8 cellular contexts compared by ENCODE assay signal in the genomic region with DNA sequence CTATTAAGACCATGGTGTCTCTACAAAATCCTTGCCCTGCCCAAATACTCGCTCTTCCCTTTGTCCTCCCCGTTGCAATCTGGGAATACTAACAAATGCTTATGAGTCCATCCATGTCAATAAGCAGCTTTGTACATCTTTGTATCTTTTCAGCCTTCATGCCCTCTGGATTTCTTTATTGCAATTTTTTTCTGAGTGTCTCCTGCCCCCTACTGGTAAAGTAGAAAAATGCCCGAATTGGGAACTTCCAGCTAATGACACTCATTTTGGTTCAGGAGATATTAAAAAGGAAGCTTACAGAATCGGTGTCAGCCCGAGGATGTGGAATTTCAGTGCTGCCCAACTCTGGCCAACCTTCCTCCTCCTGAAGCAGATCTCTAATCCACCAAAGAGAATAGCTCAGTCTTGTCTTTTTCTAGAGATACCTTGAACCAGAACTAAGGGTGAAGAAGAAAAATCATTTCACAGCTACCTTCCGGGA. TPM values are rescaled to one million over a fixed set of nuclear protein-coding genes. Genes with fewer than 3 reads are reported as not detected.
DNase-seq lines count a peak whose midpoint lies in the region; ATAC-seq, FAIRE-seq and TF ChIP-seq lines count a peak whose summit lies in the region.

No MANE protein-coding gene starts in this region.

- H3K36me3 Mint-ChIP-seq in astrocyte (ENCODE audit: low read depth, unreplicated experiment) = peaks cover 27% of the 10 kb centered on the region

- peak; percentile 42 for DNase-seq in GM20000 (ENCODE audit: low spot score)
- peak; percentile 9 for DNase-seq in NCI-H526 treated with DMSO at 0.1 percent for 48 hours (lab: John Stamatoyannopoulos, UW)
- DNase-seq in astrocyte (ENCODE audit: low read depth) = no peak
- DNase-seq in inferior parietal cortex (ENCODE audit: extremely low spot score) = peak; percentile 84
- no peak for DNase-seq in 8988T

- H3K9ac ChIP-seq in BLaER1 treated with 17β-estradiol and CSF1 and Interleukin-3, amounts not matched to agents 10 nM and 100 nM = no peak overlapping the region
- H3K9ac ChIP-seq in astrocyte (ENCODE audit: low read length) = no peak overlapping the region

- H3K4me2 ChIP-seq in BLaER1 treated with 17β-estradiol and CSF1 and Interleukin-3, amounts not matched to agents 10 nM and 100 nM = peak overlapping the region in 6 of 11 experiments; percentile 8 to 39 (median 12); a peak in 4 of 22 replicates
- H3K4me2 ChIP-seq in astrocyte (ENCODE audit: low read length) = no peak overlapping the region

- no peaks in the 10 kb centered on the region for H3K9me3 Mint-ChIP-seq in astrocyte (ENCODE audit: unreplicated experiment)

- peaks cover 35 to 62% (median 57%) of the 10 kb centered on the region in 10 experiments for H3K4me1 ChIP-seq in BLaER1 treated with 17β-estradiol and CSF1 and Interleukin-3, amounts not matched to agents 10 nM and 100 nM
- H3K4me1 ChIP-seq in astrocyte (ENCODE audit: insufficient read depth, low read length) = peaks cover 12% of the 10 kb centered on the region

- peak overlapping the region; percentile 49 for H3K27ac Mint-ChIP-seq in astrocyte (ENCODE audit: unreplicated experiment)

- no peak overlapping the region for H3K4me3 ChIP-seq in BLaER1 treated with 17β-estradiol and CSF1 and Interleukin-3, amounts not matched to agents 10 nM and 100 nM
- H3K4me3 ChIP-seq in astrocyte (ENCODE audit: insufficient read depth, low read depth, low read length) = no peak overlapping the region

- no peak for ATAC-seq in HG02840 (IDR thresholded peaks at IDR 0.05; ENCODE audit: low FRiP score, unreplicated experiment)

- peaks cover 17% of the 10 kb centered on the region for H3K79me2 ChIP-seq in astrocyte (ENCODE audit: insufficient read depth, low read length)

- H3K9me3 ChIP-seq in BLaER1 treated with 17β-estradiol and CSF1 and Interleukin-3, amounts not matched to agents 10 nM and 100 nM (replicated peaks in 1 of 11) = no peaks in the 10 kb centered on the region
- no peaks in the 10 kb centered on the region for H3K9me3 ChIP-seq in astrocyte (ENCODE audit: insufficient read depth, low read depth, low read length)

- TF ChIP-seq CTCF in GM20000 (IDR thresholded peaks at IDR 0.05; ENCODE audit: extremely low read depth, missing control alignments) (peak; percentile 32), astrocyte (IDR thresholded peaks at IDR 0.05; ENCODE audit: insufficient read depth, low read depth, low read length) (peak; percentile 91)

- FAIRE-seq in astrocyte (lab: Jason Lieb, UNC) = no peak

- H3K4me3 Mint-ChIP-seq in astrocyte (ENCODE audit: unreplicated experiment) = no peak overlapping the region

- H3K36me3 ChIP-seq in BLaER1 treated with 17β-estradiol and CSF1 and Interleukin-3, amounts not matched to agents 10 nM and 100 nM = peaks cover 92 to 100% (median 96%) of the 10 kb centered on the region in 11 experiments
- H3K36me3 ChIP-seq in astrocyte (ENCODE audit: insufficient read depth, low read length) = peaks cover 70% of the 10 kb centered on the region

- H2AFZ ChIP-seq in astrocyte (ENCODE audit: low read depth, low read length) = no peak overlapping the region

- H3K27me3 Mint-ChIP-seq in astrocyte (ENCODE audit: low read depth, unreplicated experiment) = no peaks in the 10 kb centered on the region

- H4K20me1 ChIP-seq in BLaER1 treated with 17β-estradiol and CSF1 and Interleukin-3, amounts not matched to agents 10 nM and 100 nM = peaks cover 32 to 95% (median 81%) of the 10 kb centered on the region in 11 experiments
- H4K20me1 ChIP-seq in astrocyte (ENCODE audit: insufficient read depth, low read length) = peaks cover 82% of the 10 kb centered on the region

- H3K27me3 ChIP-seq in BLaER1 treated with 17β-estradiol and CSF1 and Interleukin-3, amounts not matched to agents 10 nM and 100 nM = no peaks in the 10 kb centered on the region
- no peaks in the 10 kb centered on the region for H3K27me3 ChIP-seq in astrocyte (ENCODE audit: insufficient read depth, low read length)

- H3K4me1 Mint-ChIP-seq in astrocyte (ENCODE audit: low read depth, unreplicated experiment) = peaks cover 30% of the 10 kb centered on the region

- H3K27ac ChIP-seq in BLaER1 treated with 17β-estradiol and CSF1 and Interleukin-3, amounts not matched to agents 10 nM and 100 nM = no peak overlapping the region
- no peak overlapping the region for H3K27ac ChIP-seq in astrocyte (ENCODE audit: low read depth, low read length)
- H3K27ac ChIP-seq in temporal lobe (ENCODE audit: low read depth, low read length) = peak overlapping the region; percentile 38

RNA-seq across cellular contexts. Expression of gene SH2B3, which starts 46.0 kb away (rescaled TPM):
- total RNA-seq in astrocyte (23.6 and 26.1 TPM in 2 replicates), temporal lobe (3.0 TPM)

Comparison
In these comparisons a context has a peak if more than half of its experiments do, and no peak if none do; other contexts are left out.
1. DNase-seq: peak in GM20000 (single experiment), NCI-H526 treated with DMSO at 0.1 percent for 48 hours (single experiment) and inferior parietal cortex (single experiment); none in astrocyte (single experiment) and 8988T (single experiment).